Comparison of ENCODE assay signal across 8 cellular contexts in genomic region chr2:84888401-84889276, GRCh38. TPM values are rescaled to one million over a fixed set of nuclear protein-coding genes. Genes with fewer than 3 reads are reported as not detected.
DNase-seq lines count a peak whose midpoint lies in the region; ATAC-seq and TF ChIP-seq lines count a peak whose summit lies in the region.

No MANE protein-coding gene starts in this region.

- H3K27ac ChIP-seq in aorta (ENCODE audit: low read depth in 1 of 2, low read length in 2 of 2): no peak overlapping the region

- no peak overlapping the region for H3K4me3 Mint-ChIP-seq in mesothelial cell of epicardium

- H3K27me3 Mint-ChIP-seq in mesothelial cell of epicardium (ENCODE audit: low read depth): peaks cover 22% of the 10 kb centered on the region

- H3K4me1 ChIP-seq in aorta (ENCODE audit: control insufficient read depth in 1 of 2, insufficient read depth in 2 of 2, low read length in 2 of 2): no peaks in the 10 kb centered on the region

- H3K4me3 ChIP-seq in AG04449 (ENCODE audit: low read depth, low read length): peak overlapping the region; percentile 33
- no peak overlapping the region for H3K4me3 ChIP-seq in aorta (ENCODE audit: low read length in 2 of 2)

- no peaks in the 10 kb centered on the region for H3K9me3 Mint-ChIP-seq in mesothelial cell of epicardium

- TF ChIP-seq CTCF in AG04449 (IDR thresholded peaks at IDR 0.05; ENCODE audit: insufficient read depth, low read length, missing control alignments) (no peak), mesothelial cell of epicardium (IDR thresholded peaks at IDR 0.05; ENCODE audit: unreplicated experiment) (no peak)

- peaks cover 8% of the 10 kb centered on the region for H3K4me1 Mint-ChIP-seq in mesothelial cell of epicardium

- DNase-seq in AG04449 (ENCODE audit: low read depth, low spot score) (no peak), SIG-M5 treated with dmso at 0.1 percent for 504 hours (lab: John Stamatoyannopoulos, UW; ENCODE audit: unreplicated experiment) (peak; percentile 99), mesothelial cell of epicardium (ENCODE audit: low spot score in 2 of 2, unreplicated experiment in 2 of 2) (no peak), aorta (peak in 1 of 2 donors; percentile 58), T1000 (lab: John Stamatoyannopoulos, UW) (no peak)
- peak; percentile 61 for DNase-seq in central memory CD4-positive, alpha-beta T cell

- POLR2A ChIA-PET in AG04449 (lab: Yijun Ruan, JAX): interaction anchor here (0.7 to 1.6 kb wide), 4 partner anchors 9 to 81 kb away, joined by 3 to 9 read pairs (median 6); partner anchors contain the start of gene TMSB10

- H3K27me3 ChIP-seq in aorta (ENCODE audit: control insufficient read depth in 1 of 2, insufficient read depth in 2 of 2, low read length in 1 of 2): no peaks in the 10 kb centered on the region

- intact Hi-C loops in aorta (cut with DNase I): no loop called here

- 57 to 69% methylated on average over 6 of the region's 6 CpGs for WGBS in aorta, 2 donors

- peak overlapping the region; percentile 81 for H3K27ac Mint-ChIP-seq in mesothelial cell of epicardium

- CTCF ChIA-PET in AG04449 (lab: Yijun Ruan, JAX): interaction anchor here (1.0 to 5.6 kb wide), 6 partner anchors 9 to 395 kb away, joined by 3 to 33 read pairs (median 5); partner anchors contain the start of gene TRABD2A

- ATAC-seq in GM18907 (IDR thresholded peaks at IDR 0.05; ENCODE audit: unreplicated experiment) (peak; percentile 97), HG03095 (IDR thresholded peaks at IDR 0.05; ENCODE audit: unreplicated experiment) (peak; percentile 98), aorta (ENCODE audit: low FRiP score) (peak; percentile 74)

- no peaks in the 10 kb centered on the region for H3K9me3 ChIP-seq in aorta (ENCODE audit: control insufficient read depth, low read length)

- no peaks in the 10 kb centered on the region for H3K36me3 ChIP-seq in aorta (ENCODE audit: control insufficient read depth in 1 of 2, insufficient read depth in 2 of 2, low read length in 1 of 2)

- no peaks in the 10 kb centered on the region for H3K36me3 Mint-ChIP-seq in mesothelial cell of epicardium

RNA-seq across cellular contexts. Expression of gene TRABD2A, which starts 7.8 kb away (rescaled TPM):
- total RNA-seq in mesothelial cell of epicardium (0.45 to 0.55 TPM (median 0.45 TPM) in 3 replicates), aorta (1 to 10 TPM; 1.1 to 2.2 TPM)
- polyA plus RNA-seq in aorta: 1 to 10 TPM in 1 of 2 donors, under 1 TPM in 1; 0.23 to 1.4 TPM

RNA-seq across cellular contexts. Expression of gene TMSB10, which starts 16.8 kb away (rescaled TPM):
- total RNA-seq in mesothelial cell of epicardium: 1,288 to 1,313 TPM (median 1,289 TPM) in 3 replicates
- total RNA-seq in aorta: 1,000 to 10,000 TPM in 1 of 2 donors, 100 to 1,000 TPM in 1; 876 to 1,016 TPM
- 1,000 to 10,000 TPM; 1,527 to 2,217 TPM for polyA plus RNA-seq in aorta

Comparison
In these comparisons a context has a peak if more than half of its experiments do, and no peak if none do; other contexts are left out.
1. DNase-seq: peak in SIG-M5 treated with dmso at 0.1 percent for 504 hours (single experiment) and central memory CD4-positive, alpha-beta T cell (single experiment); none in AG04449 (single experiment), mesothelial cell of epicardium (0 of 2) and T1000 (single experiment).
2. Peak in every context shown above with its lines, with median percentiles within 50 percentile points of each other: ATAC-seq.